8 cellular contexts compared by ENCODE assay signal in genomic region chr6:39430968-39431523, GRCh38.
DNase-seq lines count a peak whose midpoint lies in the region; ATAC-seq and TF ChIP-seq lines count a peak whose summit lies in the region.

No MANE protein-coding gene starts in this region.

- H3K27ac Mint-ChIP-seq in endodermal cell = no peak overlapping the region

- H2AFZ ChIP-seq in DND-41 (ENCODE audit: low read depth, low read length) = 0 out of 2 replicates have a peak overlapping the region, but pooled peaks have one; percentile 39

- no peaks in the 10 kb centered on the region for H3K4me1 Mint-ChIP-seq in endodermal cell

- H3K27me3 ChIP-seq in DND-41 (ENCODE audit: insufficient read depth, low read length, poor library complexity) (no peaks in the 10 kb centered on the region), endodermal cell (ENCODE audit: control insufficient read depth, insufficient read depth, low read length, poor library complexity, severe bottlenecking) (no peaks in the 10 kb centered on the region), ovary (no peaks in the 10 kb centered on the region)

- in situ Hi-C loops in ACHN (cut with HindIII; ENCODE audit: low pct_ligation_motif_present, low pct_unique_long_range_greater_than_20kb, low sequenced_read_pairs) = no loop called here

- H3K9ac ChIP-seq in DND-41 (ENCODE audit: low read depth, low read length) = no peak overlapping the region
- no peak overlapping the region for H3K9ac ChIP-seq in endodermal cell (ENCODE audit: extremely low read depth, low read length, poor library complexity, severe bottlenecking)

- 77 to 88% methylated on average over 4 to 11 of the region's 11 CpGs for WGBS in endodermal cell (ENCODE audit: insufficient coverage in 1 of 2, insufficient read length in 1 of 2), 2 experiments
- WGBS in ovary, 3 donors = 51 to 72% (median 53%) methylated on average over 11 of the region's 11 CpGs

- intact Hi-C loops in ovary (cut with DNase I) = no loop called here

- no peaks in the 10 kb centered on the region for H3K9me3 ChIP-seq in DND-41 (ENCODE audit: insufficient read depth, low read length, severe bottlenecking)
- no peaks in the 10 kb centered on the region for H3K9me3 ChIP-seq in endodermal cell (ENCODE audit: control insufficient read depth, low read length)
- H3K9me3 ChIP-seq in ovary = no peaks in the 10 kb centered on the region

- H3K4me3 Mint-ChIP-seq in endodermal cell = no peak overlapping the region

- no peak for TF ChIP-seq POLR2A in ovary (IDR thresholded peaks at IDR 0.05)

- TF ChIP-seq CTCF in DND-41 (IDR thresholded peaks at IDR 0.05; ENCODE audit: borderline replicate concordance, extremely low read depth, low read length, poor library complexity, severe bottlenecking) (no peak), endodermal cell (conservative IDR thresholded peaks at IDR 0.05) (no peak), ovary (IDR thresholded peaks at IDR 0.05) (no peak)

- no peaks in the 10 kb centered on the region for H3K79me2 ChIP-seq in DND-41 (ENCODE audit: insufficient read depth, low read length)

- ATAC-seq in DND-41 (ENCODE audit: insufficient read depth, low read depth) (peak; percentile 96), GM18498 (IDR thresholded peaks at IDR 0.05; ENCODE audit: unreplicated experiment) (no peak), HG03108 (IDR thresholded peaks at IDR 0.05; ENCODE audit: unreplicated experiment) (no peak)

- H3K4me2 ChIP-seq in DND-41 (ENCODE audit: insufficient read depth, low read length) = 0 out of 2 replicates have a peak overlapping the region, but pooled peaks have one; percentile 27

- H3K27ac ChIP-seq in DND-41 (ENCODE audit: low read length) = no peak overlapping the region
- peak overlapping the region; percentile 46 for H3K27ac ChIP-seq in endodermal cell (ENCODE audit: low read depth, low read length)
- H3K27ac ChIP-seq in ovary = no peak overlapping the region

- no peaks in the 10 kb centered on the region for H3K27me3 Mint-ChIP-seq in endodermal cell (ENCODE audit: insufficient read depth)

- no peaks in the 10 kb centered on the region for H3K36me3 ChIP-seq in DND-41 (ENCODE audit: insufficient read depth, low read length)
- H3K36me3 ChIP-seq in endodermal cell (ENCODE audit: control insufficient read depth, insufficient read depth, low read length) = no peaks in the 10 kb centered on the region
- no peaks in the 10 kb centered on the region for H3K36me3 ChIP-seq in ovary

- no peaks in the 10 kb centered on the region for H4K20me1 ChIP-seq in DND-41 (ENCODE audit: insufficient read depth, low read length)

- no peak for TF ChIP-seq EP300 in ovary (IDR thresholded peaks at IDR 0.05)

- DNase-seq in DND-41 = peak; percentile 64
- peak; percentile 78 for DNase-seq in NCI-H345 (lab: John Stamatoyannopoulos, UW)
- peak; percentile 72 for DNase-seq in endodermal cell
- DNase-seq in ovary = peak; percentile 14 to 39 (median 23)
- DNase-seq in SW 1271 (lab: John Stamatoyannopoulos, UW) = no peak
- DNase-seq in ACHN = no peak

- H3K4me1 ChIP-seq in DND-41 (ENCODE audit: insufficient read depth, low read length) = peaks cover 11% of the 10 kb centered on the region
- no peaks in the 10 kb centered on the region for H3K4me1 ChIP-seq in endodermal cell (ENCODE audit: control insufficient read depth, insufficient read depth, low read length)
- no peaks in the 10 kb centered on the region for H3K4me1 ChIP-seq in ovary (ENCODE audit: insufficient read depth)

- no peaks in the 10 kb centered on the region for H3K36me3 Mint-ChIP-seq in endodermal cell (ENCODE audit: low read depth)

- no peaks in the 10 kb centered on the region for H3K9me3 Mint-ChIP-seq in endodermal cell

- H3K4me3 ChIP-seq in DND-41 (ENCODE audit: low read depth in 1 of 2, low read length in 2 of 2) (peak overlapping the region in 1 of 2 experiments; percentile 24; a peak in 1 of 4 replicates), endodermal cell (ENCODE audit: low read length) (no peak overlapping the region), ovary (no peak overlapping the region)

Comparison
In these comparisons a context has a peak if more than half of its experiments do, and no peak if none do; other contexts are left out.
1. DNase-seq: peak in DND-41 (single experiment), NCI-H345 (single experiment), endodermal cell (single experiment) and ovary (5 of 5); none in SW 1271 (0 of 2) and ACHN (single experiment).